In the genomic region with DNA sequence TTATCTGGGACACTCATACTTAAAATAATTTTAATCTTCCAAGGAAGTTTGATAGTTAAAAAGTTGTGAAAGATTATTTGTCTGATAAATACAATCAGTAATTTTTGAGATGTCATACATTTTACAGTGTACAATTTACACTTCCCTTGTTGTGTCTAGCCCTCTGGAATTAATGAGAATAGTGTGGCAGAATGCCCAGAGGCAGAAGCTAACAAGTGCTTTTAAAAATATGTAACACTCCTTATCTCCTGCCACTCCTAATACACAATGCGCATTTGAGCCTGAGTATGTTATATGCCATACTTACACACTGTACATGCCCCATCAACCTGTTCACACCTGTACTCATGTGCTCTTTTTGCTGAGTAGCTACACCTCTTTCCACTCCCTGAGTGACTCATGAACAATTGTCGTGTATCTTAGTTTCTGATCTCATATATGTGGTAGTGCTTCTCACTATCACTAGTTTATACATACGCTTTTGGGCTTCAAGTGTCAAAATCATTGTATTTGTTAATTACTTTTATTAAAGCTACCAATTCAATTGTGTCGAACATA, we compare ENCODE assay signal across 23 cellular contexts.
DNase-seq lines count a peak whose midpoint lies in the region; ATAC-seq, FAIRE-seq and TF ChIP-seq lines count a peak whose summit lies in the region.
"Had no signal": no experiment of that assay in that cellular context is flagged by ENCODE, and none has a peak within 500 bp of the region (broad histone marks: within the 10 kb centered on the region; RNA-seq: fewer than 3 reads in every experiment).

No MANE protein-coding gene starts in this region.

- DNase-seq in DMS 273 (lab: John Stamatoyannopoulos, UW; ENCODE audit: unreplicated experiment) (peak; percentile 68), DMS 273 treated with DMSO at 0.1 percent for 48 hours (lab: John Stamatoyannopoulos, UW) (no peak), LNCaP clone FGC (ENCODE audit: low read depth) (peak; percentile 27), NCI-H345 (lab: John Stamatoyannopoulos, UW) (peak; percentile 20), NOMO-1 (lab: John Stamatoyannopoulos, UW; ENCODE audit: unreplicated experiment in 2 of 2) (no peak), ACHN (no peak)
- DNase-seq: activated CD4-positive, alpha-beta T cell treated with anti-CD3 and anti-CD28 coated beads for 1 hour; activated naive CD4-positive, alpha-beta T cell treated with Interleukin-2 at 50 U/mL for 16 hours; activated T-cell treated with anti-CD3 and anti-CD28 coated beads, Interleukin-2, amount 50 U/mL, for 4 hours; AML-193; CD8-positive, alpha-beta memory T cell; cortex of kidney; DND-41; endodermal cell; GOT3; naive thymus-derived CD8-positive, alpha-beta T cell; NCI-H1436; NCI-H524; stimulated activated CD4-positive, alpha-beta T cell treated with anti-CD3 and anti-CD28 coated beads, Interleukin-2, amount 100 ng/mL, for 48 hours; stimulated activated naive B cell treated with anti-CD40 and anti-IgM and Interleukin-4, amounts not matched to agents 10 μg/mL and 1 μg/mL and 100 μg/mL, for 72 hours; testis had no signal

- TF ChIP-seq CTCF in LNCaP clone FGC (IDR thresholded peaks at IDR 0.05; ENCODE audit: control insufficient read depth, extremely low read depth, insufficient read depth), result no peak

- ATAC-seq in GM18519 (IDR thresholded peaks at IDR 0.05; ENCODE audit: low FRiP score, unreplicated experiment), result no peak
- ATAC-seq: activated T-cell treated with anti-CD3 and anti-CD28 coated beads, Interleukin-2, amount 50 U/mL, for 4 hours; naive thymus-derived CD8-positive, alpha-beta T cell; stimulated activated naive B cell treated with anti-CD40 and anti-IgM and Interleukin-4, amounts not matched to agents 10 μg/mL and 1 μg/mL and 100 μg/mL, for 72 hours had no signal

- FAIRE-seq in islet of Langerhans (lab: Jason Lieb, UNC), result peak; percentile 68

- in situ Hi-C loops in ACHN (cut with HindIII; ENCODE audit: low pct_ligation_motif_present, low pct_unique_long_range_greater_than_20kb, low sequenced_read_pairs), result loop anchor here (25.0 kb wide), 1 partner anchor 740 kb away; no protein-coding TSS in a partner anchor

- H3K4me3 ChIP-seq in LNCaP clone FGC (ENCODE audit: low read depth, low read length), result no peak overlapping the region
- H3K4me3 ChIP-seq: testis had no signal

Comparison
In these comparisons a context has a peak if more than half of its experiments do, and no peak if none do; other contexts are left out.
1. DNase-seq: peak in DMS 273 (single experiment), LNCaP clone FGC (single experiment) and NCI-H345 (single experiment); none in DMS 273 treated with DMSO at 0.1 percent for 48 hours (single experiment), NOMO-1 (0 of 2) and ACHN (single experiment).